In genomic region chr1:67760030-67760821, GRCh38 we compare ENCODE assay signal across 1 cellular context.
A peak's percentile ranks its signal among the peaks of the same experiment; 100 is the strongest.
TF ChIP-seq lines count a peak whose summit lies in the region.

No MANE protein-coding gene starts in this region.

TF ChIP-seq in HepG2, 621 proteins besides CTCF, POLR2A, EP300 and RAD21 (continued from another document and continues in another):
- TF ChIP-seq PRDM10 (CRISPR knock-in tag; IDR thresholded peaks at IDR 0.05; ENCODE audit: low read depth) (no peak), E2F2 (CRISPR knock-in tag; IDR thresholded peaks at IDR 0.05; ENCODE audit: borderline replicate concordance) (no peak), ZNF772 (CRISPR knock-in tag; IDR thresholded peaks at IDR 0.05) (no peak), ATF7-NPFF (CRISPR knock-in tag; IDR thresholded peaks at IDR 0.05; ENCODE audit: low read depth) (no peak), ZNF501 (CRISPR knock-in tag; IDR thresholded peaks at IDR 0.05) (no peak; the same call in 1 of the 2 replicates), SIX4 (CRISPR knock-in tag; IDR thresholded peaks at IDR 0.05) (no peak), ZNF12 (CRISPR knock-in tag; IDR thresholded peaks at IDR 0.05) (no peak), ZNF746 (CRISPR knock-in tag; IDR thresholded peaks at IDR 0.05) (no peak), ZNF75D (CRISPR knock-in tag; IDR thresholded peaks at IDR 0.05; ENCODE audit: borderline replicate concordance) (no peak), CBFB (CRISPR knock-in tag; IDR thresholded peaks at IDR 0.05) (no peak), STAG1 (CRISPR knock-in tag; IDR thresholded peaks at IDR 0.05) (peak; percentile 80), ATAD3A (CRISPR knock-in tag; IDR thresholded peaks at IDR 0.05) (no peak), ZMYM4 (CRISPR knock-in tag; IDR thresholded peaks at IDR 0.05) (0 out of 2 replicates have a peak, but pooled peaks have one; percentile 43), ZFP36L2 (CRISPR knock-in tag; IDR thresholded peaks at IDR 0.05) (no peak), KDM5B (CRISPR knock-in tag; IDR thresholded peaks at IDR 0.05; ENCODE audit: borderline replicate concordance) (no peak), RXRB (CRISPR knock-in tag; IDR thresholded peaks at IDR 0.05; ENCODE audit: borderline replicate concordance) (0 out of 2 replicates have a peak, but pooled peaks have one; percentile 23), ZNF776 (CRISPR knock-in tag; IDR thresholded peaks at IDR 0.05) (no peak), ZNF850 (CRISPR knock-in tag; conservative IDR thresholded peaks at IDR 0.05) (no peak), ZNF446 (CRISPR knock-in tag; IDR thresholded peaks at IDR 0.05) (no peak), ZNF709 (CRISPR knock-in tag; IDR thresholded peaks at IDR 0.05) (no peak), GATAD1 (CRISPR knock-in tag; IDR thresholded peaks at IDR 0.05) (peak; percentile 26; the same call in 1 of the 2 replicates), NFKB2 (CRISPR knock-in tag; IDR thresholded peaks at IDR 0.05; ENCODE audit: borderline replicate concordance) (no peak), FOXC1 (CRISPR knock-in tag; IDR thresholded peaks at IDR 0.05; ENCODE audit: borderline replicate concordance) (no peak), ZNF329 (CRISPR knock-in tag; IDR thresholded peaks at IDR 0.05; ENCODE audit: low read depth) (no peak), MTERF4 (CRISPR knock-in tag; IDR thresholded peaks at IDR 0.05) (no peak), HMGXB3 (CRISPR knock-in tag; IDR thresholded peaks at IDR 0.05; ENCODE audit: borderline replicate concordance) (peak; percentile 52; the same call in 1 of the 2 replicates), ZNF263 (CRISPR knock-in tag; IDR thresholded peaks at IDR 0.05) (no peak), MAFK (conservative IDR thresholded peaks at IDR 0.05 in 1 of 2, IDR thresholded peaks at IDR 0.05 in 1 of 2; ENCODE audit: low read length in 2 of 2) (peak in 1 of 2 experiments; percentile 53; a peak in 2 of 4 replicates), ZNF225 (CRISPR knock-in tag; IDR thresholded peaks at IDR 0.05) (no peak)
- TF ChIP-seq, protein P1, sequence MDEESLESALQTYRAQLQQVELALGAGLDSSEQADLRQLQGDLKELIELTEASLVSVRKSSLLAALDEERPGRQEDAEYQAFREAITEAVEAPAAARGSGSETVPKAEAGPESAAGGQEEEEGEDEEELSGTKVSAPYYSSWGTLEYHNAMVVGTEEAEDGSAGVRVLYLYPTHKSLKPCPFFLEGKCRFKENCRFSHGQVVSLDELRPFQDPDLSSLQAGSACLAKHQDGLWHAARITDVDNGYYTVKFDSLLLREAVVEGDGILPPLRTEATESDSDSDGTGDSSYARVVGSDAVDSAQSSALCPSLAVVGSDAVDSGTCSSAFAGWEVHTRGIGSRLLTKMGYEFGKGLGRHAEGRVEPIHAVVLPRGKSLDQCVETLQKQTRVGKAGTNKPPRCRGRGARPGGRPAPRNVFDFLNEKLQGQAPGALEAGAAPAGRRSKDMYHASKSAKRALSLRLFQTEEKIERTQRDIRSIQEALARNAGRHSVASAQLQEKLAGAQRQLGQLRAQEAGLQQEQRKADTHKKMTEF (CRISPR knock-in tag; IDR thresholded peaks at IDR 0.05) = peak; percentile 57; the same call in 1 of the 2 replicates
- TF ChIP-seq, protein P2, sequence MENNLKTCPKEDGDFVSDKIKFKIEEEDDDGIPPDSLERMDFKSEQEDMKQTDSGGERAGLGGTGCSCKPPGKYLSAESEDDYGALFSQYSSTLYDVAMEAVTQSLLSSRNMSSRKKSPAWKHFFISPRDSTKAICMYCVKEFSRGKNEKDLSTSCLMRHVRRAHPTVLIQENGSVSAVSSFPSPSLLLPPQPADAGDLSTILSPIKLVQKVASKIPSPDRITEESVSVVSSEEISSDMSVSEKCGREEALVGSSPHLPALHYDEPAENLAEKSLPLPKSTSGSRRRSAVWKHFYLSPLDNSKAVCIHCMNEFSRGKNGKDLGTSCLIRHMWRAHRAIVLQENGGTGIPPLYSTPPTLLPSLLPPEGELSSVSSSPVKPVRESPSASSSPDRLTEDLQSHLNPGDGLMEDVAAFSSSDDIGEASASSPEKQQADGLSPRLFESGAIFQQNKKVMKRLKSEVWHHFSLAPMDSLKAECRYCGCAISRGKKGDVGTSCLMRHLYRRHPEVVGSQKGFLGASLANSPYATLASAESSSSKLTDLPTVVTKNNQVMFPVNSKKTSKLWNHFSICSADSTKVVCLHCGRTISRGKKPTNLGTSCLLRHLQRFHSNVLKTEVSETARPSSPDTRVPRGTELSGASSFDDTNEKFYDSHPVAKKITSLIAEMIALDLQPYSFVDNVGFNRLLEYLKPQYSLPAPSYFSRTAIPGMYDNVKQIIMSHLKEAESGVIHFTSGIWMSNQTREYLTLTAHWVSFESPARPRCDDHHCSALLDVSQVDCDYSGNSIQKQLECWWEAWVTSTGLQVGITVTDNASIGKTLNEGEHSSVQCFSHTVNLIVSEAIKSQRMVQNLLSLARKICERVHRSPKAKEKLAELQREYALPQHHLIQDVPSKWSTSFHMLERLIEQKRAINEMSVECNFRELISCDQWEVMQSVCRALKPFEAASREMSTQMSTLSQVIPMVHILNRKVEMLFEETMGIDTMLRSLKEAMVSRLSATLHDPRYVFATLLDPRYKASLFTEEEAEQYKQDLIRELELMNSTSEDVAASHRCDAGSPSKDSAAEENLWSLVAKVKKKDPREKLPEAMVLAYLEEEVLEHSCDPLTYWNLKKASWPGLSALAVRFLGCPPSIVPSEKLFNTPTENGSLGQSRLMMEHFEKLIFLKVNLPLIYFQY (CRISPR knock-in tag; IDR thresholded peaks at IDR 0.05; ENCODE audit: borderline replicate concordance) = no peak
- TF ChIP-seq, protein P3, sequence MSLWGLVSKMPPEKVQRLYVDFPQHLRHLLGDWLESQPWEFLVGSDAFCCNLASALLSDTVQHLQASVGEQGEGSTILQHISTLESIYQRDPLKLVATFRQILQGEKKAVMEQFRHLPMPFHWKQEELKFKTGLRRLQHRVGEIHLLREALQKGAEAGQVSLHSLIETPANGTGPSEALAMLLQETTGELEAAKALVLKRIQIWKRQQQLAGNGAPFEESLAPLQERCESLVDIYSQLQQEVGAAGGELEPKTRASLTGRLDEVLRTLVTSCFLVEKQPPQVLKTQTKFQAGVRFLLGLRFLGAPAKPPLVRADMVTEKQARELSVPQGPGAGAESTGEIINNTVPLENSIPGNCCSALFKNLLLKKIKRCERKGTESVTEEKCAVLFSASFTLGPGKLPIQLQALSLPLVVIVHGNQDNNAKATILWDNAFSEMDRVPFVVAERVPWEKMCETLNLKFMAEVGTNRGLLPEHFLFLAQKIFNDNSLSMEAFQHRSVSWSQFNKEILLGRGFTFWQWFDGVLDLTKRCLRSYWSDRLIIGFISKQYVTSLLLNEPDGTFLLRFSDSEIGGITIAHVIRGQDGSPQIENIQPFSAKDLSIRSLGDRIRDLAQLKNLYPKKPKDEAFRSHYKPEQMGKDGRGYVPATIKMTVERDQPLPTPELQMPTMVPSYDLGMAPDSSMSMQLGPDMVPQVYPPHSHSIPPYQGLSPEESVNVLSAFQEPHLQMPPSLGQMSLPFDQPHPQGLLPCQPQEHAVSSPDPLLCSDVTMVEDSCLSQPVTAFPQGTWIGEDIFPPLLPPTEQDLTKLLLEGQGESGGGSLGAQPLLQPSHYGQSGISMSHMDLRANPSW (CRISPR knock-in tag; IDR thresholded peaks at IDR 0.05; ENCODE audit: borderline replicate concordance) = no peak
- TF ChIP-seq, protein P4, sequence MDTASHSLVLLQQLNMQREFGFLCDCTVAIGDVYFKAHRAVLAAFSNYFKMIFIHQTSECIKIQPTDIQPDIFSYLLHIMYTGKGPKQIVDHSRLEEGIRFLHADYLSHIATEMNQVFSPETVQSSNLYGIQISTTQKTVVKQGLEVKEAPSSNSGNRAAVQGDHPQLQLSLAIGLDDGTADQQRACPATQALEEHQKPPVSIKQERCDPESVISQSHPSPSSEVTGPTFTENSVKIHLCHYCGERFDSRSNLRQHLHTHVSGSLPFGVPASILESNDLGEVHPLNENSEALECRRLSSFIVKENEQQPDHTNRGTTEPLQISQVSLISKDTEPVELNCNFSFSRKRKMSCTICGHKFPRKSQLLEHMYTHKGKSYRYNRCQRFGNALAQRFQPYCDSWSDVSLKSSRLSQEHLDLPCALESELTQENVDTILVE (CRISPR knock-in tag; IDR thresholded peaks at IDR 0.05) = 0 out of 2 replicates have a peak, but pooled peaks have one; percentile 17
